Comparison of ENCODE assay signal across 18 cellular contexts in genomic region chr3:132804498-132804897, GRCh38.
DNase-seq lines count a peak whose midpoint lies in the region; ATAC-seq and TF ChIP-seq lines count a peak whose summit lies in the region.
"Had no signal": no experiment of that assay in that cellular context is flagged by ENCODE, and none has a peak within 500 bp of the region (broad histone marks: within the 10 kb centered on the region; RNA-seq: fewer than 3 reads in every experiment).

No MANE protein-coding gene starts in this region.

- H3K4me3 ChIP-seq in mesodermal cell (ENCODE audit: extremely low read depth, insufficient read depth, low read length, poor library complexity, severe bottlenecking): no peak overlapping the region
- no peak overlapping the region for H3K4me3 ChIP-seq in endodermal cell (ENCODE audit: low read length)
- H3K4me3 ChIP-seq: mucosa of descending colon, PC-9, sigmoid colon, testis had no signal

- peak; percentile 77 for DNase-seq in M059J (ENCODE audit: low read depth)
- no peak for DNase-seq in chondrocyte (ENCODE audit: low spot score)
- no peak for DNase-seq in NCI-H2029 treated with DMSO at 0.1 percent for 48 hours (lab: John Stamatoyannopoulos, UW)
- DNase-seq in endodermal cell: no peak
- DNase-seq: activated CD4-positive, alpha-beta memory T cell treated with anti-CD3 and anti-CD28 coated beads for 36 hours; activated T-cell treated with anti-CD3 and anti-CD28 coated beads, Interleukin-2, amount 50 U/mL, for 48 hours; mucosa of descending colon; MV-4-11; sigmoid colon; stimulated activated CD4-positive, alpha-beta T cell treated with anti-CD3 and anti-CD28 coated beads, Interleukin-4, amount 100 ng/mL, for 1 hour; testis had no signal

- H3K4me1 ChIP-seq in mesodermal cell (ENCODE audit: control insufficient read depth, insufficient read depth, low read length, poor library complexity, severe bottlenecking) (peaks cover 10% of the 10 kb centered on the region), endodermal cell (ENCODE audit: control insufficient read depth, insufficient read depth, low read length) (no peaks in the 10 kb centered on the region)
- H3K4me1 ChIP-seq: testis had no signal

- no peaks in the 10 kb centered on the region for H3K36me3 ChIP-seq in mesodermal cell (ENCODE audit: control insufficient read depth, insufficient read depth, low read length)
- H3K36me3 ChIP-seq in endodermal cell (ENCODE audit: control insufficient read depth, insufficient read depth, low read length): no peaks in the 10 kb centered on the region
- H3K36me3 ChIP-seq: sigmoid colon had no signal

- H3K36me3 Mint-ChIP-seq in chondrocyte (ENCODE audit: low read depth): no peaks in the 10 kb centered on the region
- no peaks in the 10 kb centered on the region for H3K36me3 Mint-ChIP-seq in stimulated activated memory B cell treated with anti-CD40 and anti-IgM and Interleukin-4, amounts not matched to agents 10 μg/mL and 1 μg/mL and 100 μg/mL, for 72 hours
- no peaks in the 10 kb centered on the region for H3K36me3 Mint-ChIP-seq in endodermal cell (ENCODE audit: low read depth)
- H3K36me3 Mint-ChIP-seq: activated CD4-positive, alpha-beta memory T cell treated with anti-CD3 and anti-CD28 coated beads for 36 hours; activated naive CD8-positive, alpha-beta T cell had no signal

- H3K9me3 Mint-ChIP-seq in chondrocyte (ENCODE audit: low read depth) (no peaks in the 10 kb centered on the region), endodermal cell (no peaks in the 10 kb centered on the region)
- no peaks in the 10 kb centered on the region for H3K9me3 Mint-ChIP-seq in stimulated activated memory B cell treated with anti-CD40 and anti-IgM and Interleukin-4, amounts not matched to agents 10 μg/mL and 1 μg/mL and 100 μg/mL, for 72 hours
- H3K9me3 Mint-ChIP-seq: activated CD4-positive, alpha-beta memory T cell treated with anti-CD3 and anti-CD28 coated beads for 36 hours had no signal

- H3K27me3 ChIP-seq in endodermal cell (ENCODE audit: control insufficient read depth, insufficient read depth, low read length, poor library complexity, severe bottlenecking): no peaks in the 10 kb centered on the region
- H3K27me3 ChIP-seq: sigmoid colon, testis had no signal

- H3K27ac ChIP-seq in mesodermal cell (ENCODE audit: low read depth, low read length, severe bottlenecking) (peak overlapping the region; percentile 69), endodermal cell (ENCODE audit: low read depth, low read length) (no peak overlapping the region)
- H3K27ac ChIP-seq: C4-2B, epithelial cell of prostate, PC-9, testis had no signal

- H3K9me3 ChIP-seq in mesodermal cell (ENCODE audit: control insufficient read depth, low read length) (no peaks in the 10 kb centered on the region), endodermal cell (ENCODE audit: control insufficient read depth, low read length) (no peaks in the 10 kb centered on the region)
- H3K9me3 ChIP-seq: mucosa of descending colon, sigmoid colon, testis had no signal

- no peaks in the 10 kb centered on the region for H3K27me3 Mint-ChIP-seq in chondrocyte (ENCODE audit: low read depth)
- H3K27me3 Mint-ChIP-seq in stimulated activated memory B cell treated with anti-CD40 and anti-IgM and Interleukin-4, amounts not matched to agents 10 μg/mL and 1 μg/mL and 100 μg/mL, for 72 hours: no peaks in the 10 kb centered on the region
- H3K27me3 Mint-ChIP-seq in endodermal cell (ENCODE audit: insufficient read depth): no peaks in the 10 kb centered on the region
- H3K27me3 Mint-ChIP-seq: activated CD4-positive, alpha-beta memory T cell treated with anti-CD3 and anti-CD28 coated beads for 36 hours; activated naive CD8-positive, alpha-beta T cell had no signal

- TF ChIP-seq CTCF in chondrocyte (IDR thresholded peaks at IDR 0.05): peak; percentile 24
- no peak for TF ChIP-seq CTCF in endodermal cell (conservative IDR thresholded peaks at IDR 0.05)

- H3K4me3 Mint-ChIP-seq in chondrocyte (ENCODE audit: unreplicated experiment): no peak overlapping the region
- H3K4me3 Mint-ChIP-seq in stimulated activated memory B cell treated with anti-CD40 and anti-IgM and Interleukin-4, amounts not matched to agents 10 μg/mL and 1 μg/mL and 100 μg/mL, for 72 hours: no peak overlapping the region
- no peak overlapping the region for H3K4me3 Mint-ChIP-seq in endodermal cell
- H3K4me3 Mint-ChIP-seq: activated CD4-positive, alpha-beta memory T cell treated with anti-CD3 and anti-CD28 coated beads for 36 hours; activated naive CD8-positive, alpha-beta T cell had no signal

- H3K9ac ChIP-seq in endodermal cell (ENCODE audit: extremely low read depth, low read length, poor library complexity, severe bottlenecking): no peak overlapping the region

- peaks cover 49% of the 10 kb centered on the region for H3K4me1 Mint-ChIP-seq in chondrocyte (ENCODE audit: low read depth)
- H3K4me1 Mint-ChIP-seq in stimulated activated memory B cell treated with anti-CD40 and anti-IgM and Interleukin-4, amounts not matched to agents 10 μg/mL and 1 μg/mL and 100 μg/mL, for 72 hours: no peaks in the 10 kb centered on the region
- H3K4me1 Mint-ChIP-seq in endodermal cell: no peaks in the 10 kb centered on the region

- peak overlapping the region; percentile 63 for H3K27ac Mint-ChIP-seq in chondrocyte (ENCODE audit: unreplicated experiment)
- no peak overlapping the region for H3K27ac Mint-ChIP-seq in stimulated activated memory B cell treated with anti-CD40 and anti-IgM and Interleukin-4, amounts not matched to agents 10 μg/mL and 1 μg/mL and 100 μg/mL, for 72 hours
- no peak overlapping the region for H3K27ac Mint-ChIP-seq in endodermal cell
- H3K27ac Mint-ChIP-seq: activated CD4-positive, alpha-beta memory T cell treated with anti-CD3 and anti-CD28 coated beads for 36 hours; activated naive CD8-positive, alpha-beta T cell had no signal

- no peak for ATAC-seq in stimulated activated memory B cell treated with anti-CD40 and anti-IgM and Interleukin-4, amounts not matched to agents 10 μg/mL and 1 μg/mL and 100 μg/mL, for 72 hours
- no peak for ATAC-seq in GM18502 (IDR thresholded peaks at IDR 0.05; ENCODE audit: poor library complexity, unreplicated experiment)
- ATAC-seq: mucosa of descending colon had no signal
